ENCODE assay signal across 16 cellular contexts in genomic region chr21:42337276-42337675, GRCh38. TPM values are rescaled to one million over a fixed set of nuclear protein-coding genes. Genes with fewer than 3 reads are reported as not detected.
"Had no signal": no experiment of that assay in that cellular context is flagged by ENCODE, and none has a peak within 500 bp of the region (broad histone marks: within the 10 kb centered on the region; RNA-seq: fewer than 3 reads in every experiment).

No MANE protein-coding gene starts in this region.

- H3K4me3 Mint-ChIP-seq: activated CD4-positive, alpha-beta T cell treated with anti-CD3 and anti-CD28 coated beads, Interleukin-2, amount 10 ng/mL, durations not matched to agents 24 days and 14 days; activated naive CD8-positive, alpha-beta T cell; natural killer cell had no signal

- FAIRE-seq: colon had no signal

- H3K27ac ChIP-seq: left ventricle myocardium inferior had no signal

- H3K9me3 Mint-ChIP-seq: natural killer cell had no signal

- H3K4me3 ChIP-seq: left ventricle myocardium inferior had no signal

- H3K27me3 ChIP-seq: neutrophil had no signal

- H3K36me3 ChIP-seq: esophagus muscularis mucosa, left ventricle myocardium inferior, neutrophil had no signal

- H3K9me3 ChIP-seq: esophagus muscularis mucosa, left ventricle myocardium inferior, neutrophil, SK-N-SH had no signal

- DNase-seq: amniotic stem cell had no signal

- H3K9me2 ChIP-seq: SK-N-SH had no signal

- H3K27ac Mint-ChIP-seq: activated CD4-positive, alpha-beta T cell treated with anti-CD3 and anti-CD28 coated beads, Interleukin-2, amount 10 ng/mL, durations not matched to agents 24 days and 14 days; activated naive CD8-positive, alpha-beta T cell; natural killer cell had no signal

- H3K9ac ChIP-seq: SK-N-SH had no signal

- H3K27me3 Mint-ChIP-seq: activated naive CD8-positive, alpha-beta T cell had no signal

- H3K4me2 ChIP-seq: SK-N-SH had no signal

- H3K36me3 Mint-ChIP-seq: activated naive CD8-positive, alpha-beta T cell; natural killer cell had no signal

- H3K4me1 ChIP-seq: left ventricle myocardium inferior had no signal

RNA-seq across cellular contexts. Expression of gene TFF2, which starts 13.5 kb away (rescaled TPM):
- total RNA-seq: activated CD4-positive, alpha-beta T cell treated with anti-CD3 and anti-CD28 coated beads, Interleukin-2, amount 10 ng/mL, durations not matched to agents 24 days and 14 days; activated CD8-positive, alpha-beta memory T cell treated with anti-CD3 and anti-CD28 coated beads for 36 hours; esophagus muscularis mucosa; kidney epithelial cell; left ventricle myocardium inferior; natural killer cell; renal cortical epithelial cell; skeletal muscle tissue; T-helper 1 cell treated with Interleukin-12 subunit alpha and Interleukin-12 subunit beta and Interleukin-4 antibody, amounts not matched to agents 30 ng/mL and 1 ng/mL, for 36 hours; temporal lobe; ureter had no signal
- polyA plus RNA-seq: SK-N-SH had no signal

RNA-seq across cellular contexts. Expression of gene TFF3, which starts 22.1 kb away (rescaled TPM):
- total RNA-seq: activated CD4-positive, alpha-beta T cell treated with anti-CD3 and anti-CD28 coated beads, Interleukin-2, amount 10 ng/mL, durations not matched to agents 24 days and 14 days; activated CD8-positive, alpha-beta memory T cell treated with anti-CD3 and anti-CD28 coated beads for 36 hours; natural killer cell; T-helper 1 cell treated with Interleukin-12 subunit alpha and Interleukin-12 subunit beta and Interleukin-4 antibody, amounts not matched to agents 30 ng/mL and 1 ng/mL, for 36 hours; temporal lobe had no signal
- polyA plus RNA-seq: SK-N-SH had no signal

RNA-seq across cellular contexts. Expression of gene TFF1, which starts 29.1 kb away (rescaled TPM):
- total RNA-seq: activated CD4-positive, alpha-beta T cell treated with anti-CD3 and anti-CD28 coated beads, Interleukin-2, amount 10 ng/mL, durations not matched to agents 24 days and 14 days; activated CD8-positive, alpha-beta memory T cell treated with anti-CD3 and anti-CD28 coated beads for 36 hours; esophagus muscularis mucosa; kidney epithelial cell; left ventricle myocardium inferior; natural killer cell; renal cortical epithelial cell; skeletal muscle tissue; T-helper 1 cell treated with Interleukin-12 subunit alpha and Interleukin-12 subunit beta and Interleukin-4 antibody, amounts not matched to agents 30 ng/mL and 1 ng/mL, for 36 hours; temporal lobe had no signal
- polyA plus RNA-seq: SK-N-SH had no signal

RNA-seq across cellular contexts. Expression of gene TMPRSS3, which starts 58.6 kb away (rescaled TPM):
- total RNA-seq: esophagus muscularis mucosa, left ventricle myocardium inferior, skeletal muscle tissue, temporal lobe had no signal
- polyA plus RNA-seq: SK-N-SH had no signal
